ENCODE assay signal across 8 cellular contexts in genomic region chr19:12668937-12669271, GRCh38. TPM values are rescaled to one million over a fixed set of nuclear protein-coding genes. Genes with fewer than 3 reads are reported as not detected.
A peak's percentile ranks its signal among the peaks of the same experiment; 100 is the strongest.
DNase-seq lines count a peak whose midpoint lies in the region; ATAC-seq and TF ChIP-seq lines count a peak whose summit lies in the region.

No MANE protein-coding gene starts in this region.

- peak; percentile 73 for DNase-seq in CD14-positive monocyte (ENCODE audit: low spot score)
- DNase-seq in activated CD4-positive, alpha-beta T cell treated with anti-CD3 and anti-CD28 coated beads, Interleukin-2, amount 10 ng/mL, durations not matched to agents 7 days and 5 days, result peak; percentile 74
- DNase-seq in dedifferentiated amniotic fluid mesenchymal stem cell (ENCODE audit: extremely low spot score), result peak; percentile 46
- peak; percentile 76 for DNase-seq in lower lobe of right lung
- peak in 2 of 3 donors; percentile 30 to 48 for DNase-seq in stimulated activated CD4-positive, alpha-beta T cell treated with anti-CD3 and anti-CD28 coated beads, TNF-alpha, amount 100 ng/mL, for 1 hour (ENCODE audit: low read depth in 3 of 3, low spot score in 1 of 3)
- DNase-seq in HEK293T (ENCODE audit: extremely low spot score), result no peak

- H3K9ac ChIP-seq in HUES6 (ENCODE audit: low read length), result peak overlapping the region; percentile 86

- peaks cover 16% of the 10 kb centered on the region for H3K36me3 ChIP-seq in HUES6 (ENCODE audit: control insufficient read depth, insufficient read depth, low read length)
- peaks cover 38% of the 10 kb centered on the region for H3K36me3 ChIP-seq in lower lobe of right lung

- POLR2A ChIA-PET in activated CD4-positive, alpha-beta T cell treated with anti-CD3 and anti-CD28 coated beads, Interleukin-2, amount 10 ng/mL, durations not matched to agents 7 days and 5 days (lab: Charles Lee), result interaction anchor here (1.0 kb wide), 1 partner anchor 9 kb away, joined by 8 read pairs; no protein-coding TSS in a partner anchor
- POLR2A ChIA-PET in HEK293T (lab: Yijun Ruan, JAX), result interaction anchor here (0.8 to 1.7 kb wide), 6 partner anchors 9 to 174 kb away, joined by 3 to 9 read pairs (median 4); partner anchors contain the start of genes DHPS, FBXW9, ZNF490 and ZNF791

- peaks cover 0 to 3% (median 0%) of the 10 kb centered on the region in 3 donors for H3K27me3 Mint-ChIP-seq in CD14-positive monocyte (ENCODE audit: low read depth in 3 of 3)
- H3K27me3 Mint-ChIP-seq in activated CD4-positive, alpha-beta T cell treated with anti-CD3 and anti-CD28 coated beads, Interleukin-2, amount 10 ng/mL, durations not matched to agents 7 days and 5 days, result no peaks in the 10 kb centered on the region

- intact Hi-C loops in CD14-positive monocyte (cut with micrococcal nuclease) (loop anchor here (1.0 to 10.0 kb wide), 6 partner anchors 27 to 504 kb away; partner anchors contain the start of genes ZNF490 (in 2 of the 2), ZNF791 (in 2 of the 2), FBXW9 (in 1 of the 2) and JUNB (in 1 of the 2)), lower lobe of right lung (cut with DNase I) (no loop called here)

- peak overlapping the region; percentile 97 to 100 (median 100) for H3K27ac Mint-ChIP-seq in CD14-positive monocyte
- H3K27ac Mint-ChIP-seq in activated CD4-positive, alpha-beta T cell treated with anti-CD3 and anti-CD28 coated beads, Interleukin-2, amount 10 ng/mL, durations not matched to agents 7 days and 5 days, result peak overlapping the region; percentile 99

- peak overlapping the region; percentile 90 to 97 for H3K4me3 Mint-ChIP-seq in CD14-positive monocyte
- peak overlapping the region; percentile 96 for H3K4me3 Mint-ChIP-seq in activated CD4-positive, alpha-beta T cell treated with anti-CD3 and anti-CD28 coated beads, Interleukin-2, amount 10 ng/mL, durations not matched to agents 7 days and 5 days

- H3K27ac ChIP-seq in HUES6 (ENCODE audit: low read depth, low read length) (peak overlapping the region; percentile 89; the same call in 1 of the 2 replicates), lower lobe of right lung (peak overlapping the region; percentile 98)

- TF ChIP-seq CTCF in CD14-positive monocyte (IDR thresholded peaks at IDR 0.05) (no peak), lower lobe of right lung (IDR thresholded peaks at IDR 0.05) (no peak)

- CTCF ChIA-PET in activated CD4-positive, alpha-beta T cell treated with anti-CD3 and anti-CD28 coated beads, Interleukin-2, amount 10 ng/mL, durations not matched to agents 7 days and 5 days (lab: Charles Lee), result interaction anchor here (0.9 to 4.4 kb wide), 4 partner anchors 11 to 508 kb away, joined by 3 to 23 read pairs (median 4); partner anchors contain the start of gene DHPS
- CTCF ChIA-PET in HEK293T (lab: Yijun Ruan, JAX), result no interaction called here

- H3K27me3 ChIP-seq in HUES6 (ENCODE audit: control insufficient read depth, insufficient read depth, low read length), result no peaks in the 10 kb centered on the region
- no peaks in the 10 kb centered on the region for H3K27me3 ChIP-seq in lower lobe of right lung (ENCODE audit: low read depth)

- ATAC-seq in lower lobe of right lung (peak; percentile 8 to 25), GM21515 (IDR thresholded peaks at IDR 0.05; ENCODE audit: unreplicated experiment) (no peak)

- peaks cover 0 to 3% (median 0%) of the 10 kb centered on the region in 7 donors for H3K9me3 Mint-ChIP-seq in CD14-positive monocyte
- no peaks in the 10 kb centered on the region for H3K9me3 Mint-ChIP-seq in activated CD4-positive, alpha-beta T cell treated with anti-CD3 and anti-CD28 coated beads, Interleukin-2, amount 10 ng/mL, durations not matched to agents 7 days and 5 days

- no peaks in the 10 kb centered on the region for H3K9me3 ChIP-seq in HUES6 (ENCODE audit: control insufficient read depth, insufficient read depth, low read depth, low read length)
- no peaks in the 10 kb centered on the region for H3K9me3 ChIP-seq in lower lobe of right lung

- H3K4me1 Mint-ChIP-seq in CD14-positive monocyte, result peaks cover 47% of the 10 kb centered on the region
- H3K4me1 Mint-ChIP-seq in activated CD4-positive, alpha-beta T cell treated with anti-CD3 and anti-CD28 coated beads, Interleukin-2, amount 10 ng/mL, durations not matched to agents 7 days and 5 days, result peaks cover 59% of the 10 kb centered on the region

- H3K4me3 ChIP-seq in HUES6 (ENCODE audit: low read depth, low read length) (peak overlapping the region; percentile 85), lower lobe of right lung (peak overlapping the region; percentile 95)

- H3K36me3 Mint-ChIP-seq in CD14-positive monocyte, result peaks cover 22 to 39% of the 10 kb centered on the region in 2 donors
- H3K36me3 Mint-ChIP-seq in activated CD4-positive, alpha-beta T cell treated with anti-CD3 and anti-CD28 coated beads, Interleukin-2, amount 10 ng/mL, durations not matched to agents 7 days and 5 days (ENCODE audit: low read depth), result peaks cover 22% of the 10 kb centered on the region

- H3K4me1 ChIP-seq in HUES6 (ENCODE audit: control insufficient read depth, insufficient read depth, low read length) (peaks cover 15% of the 10 kb centered on the region), lower lobe of right lung (peaks cover 50% of the 10 kb centered on the region)

TF ChIP-seq in HEK293T, 16 proteins besides CTCF, POLR2A, EP300 and RAD21:
- TF ChIP-seq CTBP1 (IDR thresholded peaks at IDR 0.05; ENCODE audit: borderline replicate concordance), result no peak
- TF ChIP-seq TARDBP (IDR thresholded peaks at IDR 0.05), result no peak
- TF ChIP-seq ELF4 (IDR thresholded peaks at IDR 0.05), result no peak
- TF ChIP-seq FOXK2 (IDR thresholded peaks at IDR 0.05), result no peak
- no peak for TF ChIP-seq NFRKB (IDR thresholded peaks at IDR 0.05)
- no peak for TF ChIP-seq SUZ12 (IDR thresholded peaks at IDR 0.05)
- TF ChIP-seq LEF1 (IDR thresholded peaks at IDR 0.05; ENCODE audit: borderline replicate concordance), result no peak
- no peak for TF ChIP-seq HDGF (IDR thresholded peaks at IDR 0.05; ENCODE audit: borderline replicate concordance)
- TF ChIP-seq ARNT (IDR thresholded peaks at IDR 0.05), result no peak
- TF ChIP-seq SP1 (IDR thresholded peaks at IDR 0.05), result no peak

RNA-seq across cellular contexts. Expression of gene WDR83, which starts 2.3 kb away (rescaled TPM):
- 1 to 10 TPM; 7.9 to 9.9 TPM for polyA plus RNA-seq in CD14-positive monocyte
- total RNA-seq in activated CD4-positive, alpha-beta T cell treated with anti-CD3 and anti-CD28 coated beads, Interleukin-2, amount 10 ng/mL, durations not matched to agents 7 days and 5 days, result 10 to 100 TPM; 14.4 to 19.6 TPM
- 8.6 TPM for total RNA-seq in lower lobe of right lung

RNA-seq across cellular contexts. Expression of gene MAN2B1, which starts 2.4 kb away (rescaled TPM):
- 100 to 1,000 TPM; 218 to 305 TPM for polyA plus RNA-seq in CD14-positive monocyte
- 100 to 1,000 TPM; 130 to 143 TPM for total RNA-seq in activated CD4-positive, alpha-beta T cell treated with anti-CD3 and anti-CD28 coated beads, Interleukin-2, amount 10 ng/mL, durations not matched to agents 7 days and 5 days
- 251 TPM for total RNA-seq in lower lobe of right lung

RNA-seq across cellular contexts. Expression of gene DHPS, which starts 12.8 kb away (rescaled TPM):
- 10 to 100 TPM; 51.0 to 53.4 TPM for polyA plus RNA-seq in CD14-positive monocyte
- total RNA-seq in activated CD4-positive, alpha-beta T cell treated with anti-CD3 and anti-CD28 coated beads, Interleukin-2, amount 10 ng/mL, durations not matched to agents 7 days and 5 days, result 100 to 1,000 TPM in 1 of 2 experiments, 10 to 100 TPM in 1; 89.9 to 102 TPM
- 77.0 TPM for total RNA-seq in lower lobe of right lung

RNA-seq across cellular contexts. Expression of gene GNG14, which starts 18.9 kb away (rescaled TPM):
- not detected for polyA plus RNA-seq in CD14-positive monocyte
- total RNA-seq in activated CD4-positive, alpha-beta T cell treated with anti-CD3 and anti-CD28 coated beads, Interleukin-2, amount 10 ng/mL, durations not matched to agents 7 days and 5 days, result not detected
- not detected for total RNA-seq in lower lobe of right lung

RNA-seq across cellular contexts. Expression of gene FBXW9, which starts 27.5 kb away (rescaled TPM):
- 1 to 10 TPM; 5.1 to 7.2 TPM for polyA plus RNA-seq in CD14-positive monocyte
- total RNA-seq in activated CD4-positive, alpha-beta T cell treated with anti-CD3 and anti-CD28 coated beads, Interleukin-2, amount 10 ng/mL, durations not matched to agents 7 days and 5 days, result 1 to 10 TPM; 5.3 to 5.9 TPM
- total RNA-seq in lower lobe of right lung, result 6.0 TPM
